Comparison of ENCODE assay signal across 25 cellular contexts in genomic region chr16:89707695-89708094, GRCh38.
"Had no signal": no experiment of that assay in that cellular context is flagged by ENCODE, and none has a peak within 500 bp of the region (broad histone marks: within the 10 kb centered on the region; RNA-seq: fewer than 3 reads in every experiment).

No MANE protein-coding gene starts in this region.

- H3K27me3 ChIP-seq: adrenal gland, brain microvascular endothelial cell, testis, uterus had no signal

- H3K27me3 Mint-ChIP-seq: activated naive CD8-positive, alpha-beta T cell had no signal

- H3K9me3 ChIP-seq: adrenal gland, ascending aorta, esophagus squamous epithelium, gastroesophageal sphincter, testis, uterus had no signal

- DNase-seq: activated naive CD4-positive, alpha-beta T cell; activated T-cell treated with anti-CD3 and anti-CD28 coated beads, Interleukin-2, amount 50 U/mL, for 4 hours; adrenal gland; brain microvascular endothelial cell; central memory CD4-positive, alpha-beta T cell; esophagus squamous epithelium; head of caudate nucleus; hypothalamus; left ventricle myocardium superior; midbrain; small intestine; stimulated activated CD4-positive, alpha-beta T cell treated with anti-CD3 and anti-CD28 coated beads, Interleukin-15, amount 100 ng/mL, for 24 hours; stimulated activated CD4-positive, alpha-beta T cell treated with anti-CD3 and anti-CD28 coated beads, Interleukin-2, amount 100 ng/mL, for 48 hours; stimulated activated naive CD4-positive, alpha-beta T cell; T-helper 9 cell; testis; trophoblast cell; uterus had no signal

- H3K4me1 ChIP-seq: testis, uterus had no signal

- H3K36me3 ChIP-seq: adrenal gland, ascending aorta, brain microvascular endothelial cell, uterus had no signal

- H3K36me3 Mint-ChIP-seq: activated naive CD8-positive, alpha-beta T cell; WTC11 had no signal

- H3K9me3 Mint-ChIP-seq: activated T-cell treated with anti-CD3 and anti-CD28 coated beads, Interleukin-2, amount 50 U/mL, for 4 hours; activated T-helper 2 cell treated with anti-CD3 and anti-CD28 coated beads, Interferon-gamma antibody, Interleukin-2, Interleukin-4, amounts not matched to agents 10 μg/mL and 5 μg/mL and 100 μg/mL, durations not matched to agents 14 hours and 24 hours and 36 hours; nephron; WTC11 had no signal

- H3K4me3 ChIP-seq: adrenal gland, ascending aorta, coronary artery, esophagus squamous epithelium, gastroesophageal sphincter, testis, uterus had no signal

- H3K27ac ChIP-seq: adrenal gland, ascending aorta, brain microvascular endothelial cell, coronary artery, esophagus squamous epithelium, gastroesophageal sphincter, testis, uterus had no signal

- H3K4me1 Mint-ChIP-seq: nephron had no signal

- H3K4me3 Mint-ChIP-seq: activated naive CD8-positive, alpha-beta T cell; activated T-cell treated with anti-CD3 and anti-CD28 coated beads, Interleukin-2, amount 50 U/mL, for 4 hours; nephron; WTC11 had no signal

- H3K27ac Mint-ChIP-seq: activated naive CD8-positive, alpha-beta T cell; activated T-helper 2 cell treated with anti-CD3 and anti-CD28 coated beads, Interferon-gamma antibody, Interleukin-2, Interleukin-4, amounts not matched to agents 10 μg/mL and 5 μg/mL and 100 μg/mL, durations not matched to agents 14 hours and 24 hours and 36 hours; nephron; WTC11 had no signal
